8 cellular contexts compared by ENCODE assay signal in the genomic region with DNA sequence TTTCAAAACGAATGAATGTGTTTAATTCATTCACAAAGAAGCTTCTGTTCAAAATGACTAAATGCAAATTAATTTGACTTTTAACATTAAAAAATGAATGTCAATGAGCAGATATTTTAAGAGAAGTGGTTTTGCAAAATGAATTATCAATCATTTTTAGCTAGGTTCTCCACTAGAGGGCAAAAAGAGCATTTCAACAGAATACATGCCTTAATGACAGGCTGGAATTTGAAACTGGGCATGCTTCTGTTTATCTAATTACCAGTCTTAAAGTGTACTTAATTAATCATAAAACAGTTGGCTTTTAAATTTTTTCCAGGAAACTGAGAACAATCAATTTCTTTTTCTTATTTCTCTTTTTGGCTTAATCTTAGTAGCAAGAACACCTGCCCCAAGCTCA.
A peak's percentile ranks its signal among the peaks of the same experiment; 100 is the strongest.
DNase-seq lines count a peak whose midpoint lies in the region; ATAC-seq and TF ChIP-seq lines count a peak whose summit lies in the region.

No MANE protein-coding gene starts in this region.

- H3K4me1 ChIP-seq in neural progenitor cell (no peaks in the 10 kb centered on the region), sigmoid colon (peaks cover 0 to 6% (median 0%) of the 10 kb centered on the region in 4 donors)

- H3K9me3 ChIP-seq in neural progenitor cell (ENCODE audit: low read depth) (no peaks in the 10 kb centered on the region), sigmoid colon (no peaks in the 10 kb centered on the region)

- TF ChIP-seq CTCF in GM06990 (IDR thresholded peaks at IDR 0.05; ENCODE audit: insufficient read depth, low read length, poor library complexity, severe bottlenecking) (peak; percentile 59), chondrocyte (IDR thresholded peaks at IDR 0.05) (peak; percentile 90), neural progenitor cell (IDR thresholded peaks at IDR 0.05) (peak; percentile 62), sigmoid colon (IDR thresholded peaks at IDR 0.05) (peak in 2 of 4 experiments; percentile 19 to 31)

- H3K36me3 ChIP-seq in GM06990 (ENCODE audit: control insufficient read depth, insufficient read depth, low read length) (no peaks in the 10 kb centered on the region), neural progenitor cell (no peaks in the 10 kb centered on the region), sigmoid colon (no peaks in the 10 kb centered on the region)

- DNase-seq in GM06990 (ENCODE audit: extremely low read depth, insufficient read length) (no peak), M059J (ENCODE audit: low read depth) (peak; percentile 37), chondrocyte (ENCODE audit: low spot score) (no peak), neural progenitor cell (ENCODE audit: low spot score) (peak; percentile 6), sigmoid colon (no peak), NCI-H2029 (lab: John Stamatoyannopoulos, UW) (no peak)
- no peak for DNase-seq in stimulated activated effector memory CD8-positive, alpha-beta T cell treated with anti-CD3 and anti-CD28 coated beads, Interleukin-12 subunit alpha, Interleukin-12 subunit beta, amount 100 ng/mL, for 72 hours (ENCODE audit: low spot score in 2 of 2)

- H3K27ac Mint-ChIP-seq in chondrocyte (ENCODE audit: unreplicated experiment) (no peak overlapping the region), neural progenitor cell (no peak overlapping the region)
- no peak overlapping the region for H3K27ac Mint-ChIP-seq in stimulated activated effector memory CD8-positive, alpha-beta T cell treated with anti-CD3 and anti-CD28 coated beads, Interleukin-12 subunit alpha, Interleukin-12 subunit beta, amount 100 ng/mL, for 72 hours

- H3K9me3 Mint-ChIP-seq in chondrocyte (ENCODE audit: low read depth) (no peaks in the 10 kb centered on the region), neural progenitor cell (no peaks in the 10 kb centered on the region)
- peaks cover 4% of the 10 kb centered on the region for H3K9me3 Mint-ChIP-seq in stimulated activated effector memory CD8-positive, alpha-beta T cell treated with anti-CD3 and anti-CD28 coated beads, Interleukin-12 subunit alpha, Interleukin-12 subunit beta, amount 100 ng/mL, for 72 hours

- no peak overlapping the region for H3K4me3 ChIP-seq in GM06990 (replicated peaks; ENCODE audit: low read depth, low read length)
- no peak overlapping the region for H3K4me3 ChIP-seq in neural progenitor cell
- no peak overlapping the region for H3K4me3 ChIP-seq in sigmoid colon

- WGBS in sigmoid colon, 2 donors, result 67 to 83% methylated on average over 1 of the region's 1 CpG

- no peak overlapping the region for H2AFZ ChIP-seq in neural progenitor cell (replicated peaks)

- ATAC-seq in stimulated activated effector memory CD8-positive, alpha-beta T cell treated with anti-CD3 and anti-CD28 coated beads, Interleukin-12 subunit alpha, Interleukin-12 subunit beta, amount 100 ng/mL, for 72 hours, result no peak
- no peak for ATAC-seq in HG02884 (IDR thresholded peaks at IDR 0.05; ENCODE audit: unreplicated experiment)

- H3K4me2 ChIP-seq in neural progenitor cell, result no peak overlapping the region

- no peak overlapping the region for H3K9ac ChIP-seq in neural progenitor cell

- no peak for TF ChIP-seq EP300 in sigmoid colon (IDR thresholded peaks at IDR 0.05)

- H4K20me1 ChIP-seq in neural progenitor cell (ENCODE audit: low read depth), result no peaks in the 10 kb centered on the region

- H3K27me3 ChIP-seq in GM06990 (replicated peaks; ENCODE audit: control insufficient read depth, insufficient read depth, low read length), result no peaks in the 10 kb centered on the region
- H3K27me3 ChIP-seq in neural progenitor cell, result no peaks in the 10 kb centered on the region
- H3K27me3 ChIP-seq in sigmoid colon, result no peaks in the 10 kb centered on the region

- H3K36me3 Mint-ChIP-seq in chondrocyte (ENCODE audit: low read depth), result no peaks in the 10 kb centered on the region
- H3K36me3 Mint-ChIP-seq in neural progenitor cell, result no peaks in the 10 kb centered on the region
- no peaks in the 10 kb centered on the region for H3K36me3 Mint-ChIP-seq in stimulated activated effector memory CD8-positive, alpha-beta T cell treated with anti-CD3 and anti-CD28 coated beads, Interleukin-12 subunit alpha, Interleukin-12 subunit beta, amount 100 ng/mL, for 72 hours

- intact Hi-C loops in sigmoid colon (cut with DNase I), result no loop called here

- H3F3A ChIP-seq in neural progenitor cell (ENCODE audit: low read depth), result no peaks in the 10 kb centered on the region

- H3K4me3 Mint-ChIP-seq in chondrocyte (ENCODE audit: unreplicated experiment), result no peak overlapping the region
- H3K4me3 Mint-ChIP-seq in neural progenitor cell, result no peak overlapping the region
- H3K4me3 Mint-ChIP-seq in stimulated activated effector memory CD8-positive, alpha-beta T cell treated with anti-CD3 and anti-CD28 coated beads, Interleukin-12 subunit alpha, Interleukin-12 subunit beta, amount 100 ng/mL, for 72 hours, result no peak overlapping the region

- no peak for TF ChIP-seq POLR2A in sigmoid colon (IDR thresholded peaks at IDR 0.05)

- H3K79me2 ChIP-seq in neural progenitor cell (ENCODE audit: low read depth), result no peaks in the 10 kb centered on the region

- H3K27me3 Mint-ChIP-seq in chondrocyte (ENCODE audit: low read depth) (no peaks in the 10 kb centered on the region), neural progenitor cell (ENCODE audit: insufficient read depth, low read depth) (no peaks in the 10 kb centered on the region)

- H3K4me1 Mint-ChIP-seq in chondrocyte (ENCODE audit: low read depth) (peaks cover 3% of the 10 kb centered on the region), neural progenitor cell (no peaks in the 10 kb centered on the region)
- no peaks in the 10 kb centered on the region for H3K4me1 Mint-ChIP-seq in stimulated activated effector memory CD8-positive, alpha-beta T cell treated with anti-CD3 and anti-CD28 coated beads, Interleukin-12 subunit alpha, Interleukin-12 subunit beta, amount 100 ng/mL, for 72 hours

- no peak overlapping the region for H3K27ac ChIP-seq in neural progenitor cell
- no peak overlapping the region for H3K27ac ChIP-seq in sigmoid colon

Comparison
In these comparisons a context has a peak if more than half of its experiments do, and no peak if none do; other contexts are left out.
1. DNase-seq: peak in M059J (single experiment) and neural progenitor cell (single experiment); none in GM06990 (single experiment), chondrocyte (single experiment), stimulated activated effector memory CD8-positive, alpha-beta T cell treated with anti-CD3 and anti-CD28 coated beads, Interleukin-12 subunit alpha, Interleukin-12 subunit beta, amount 100 ng/mL, for 72 hours (0 of 2), sigmoid colon (single experiment) and NCI-H2029 (single experiment).